ENCODE assay signal across 8 cellular contexts in genomic region chr2:39123436-39123999, GRCh38. TPM values are rescaled to one million over a fixed set of nuclear protein-coding genes. Genes with fewer than 3 reads are reported as not detected.
DNase-seq lines count a peak whose midpoint lies in the region; ATAC-seq and TF ChIP-seq lines count a peak whose summit lies in the region.

No MANE protein-coding gene starts in this region.

- no peaks in the 10 kb centered on the region for H3K27me3 Mint-ChIP-seq in endodermal cell (ENCODE audit: insufficient read depth)

- H3K36me3 Mint-ChIP-seq in endodermal cell (ENCODE audit: low read depth) = no peaks in the 10 kb centered on the region

- H3K36me3 ChIP-seq in OCI-LY3 (replicated peaks; ENCODE audit: low read depth, low read length) (no peaks in the 10 kb centered on the region), endodermal cell (ENCODE audit: control insufficient read depth, insufficient read depth, low read length) (no peaks in the 10 kb centered on the region), neuron (ENCODE audit: insufficient read depth, low read length) (no peaks in the 10 kb centered on the region)

- no peak for ATAC-seq in HG03442 (IDR thresholded peaks at IDR 0.05; ENCODE audit: unreplicated experiment)

- H3K4me1 ChIP-seq in OCI-LY3 (ENCODE audit: low read length) (peaks cover 49% of the 10 kb centered on the region), endodermal cell (ENCODE audit: control insufficient read depth, insufficient read depth, low read length) (no peaks in the 10 kb centered on the region), neuron (ENCODE audit: insufficient read depth, low read length) (peaks cover 26% of the 10 kb centered on the region)

- peak overlapping the region; percentile 98 for H3K27ac Mint-ChIP-seq in endodermal cell

- 77 to 82% methylated on average over 19 to 25 of the region's 25 CpGs for WGBS in endodermal cell (ENCODE audit: insufficient coverage in 1 of 2, insufficient read length in 1 of 2), 2 experiments

- H3K4me1 Mint-ChIP-seq in endodermal cell = peaks cover 19% of the 10 kb centered on the region

- H2AFZ ChIP-seq in OCI-LY3 (ENCODE audit: low read depth, low read length) (peak overlapping the region; percentile 55; the same call in 1 of the 2 replicates), neuron (ENCODE audit: low read depth, low read length) (peak overlapping the region; percentile 3)

- no peak for DNase-seq in endodermal cell
- no peak for DNase-seq in DMS153 (lab: John Stamatoyannopoulos, UW)
- no peak for DNase-seq in cerebellar nuclear complex (lab: John Stamatoyannopoulos, UW)
- DNase-seq in RPMI8226 = no peak

- H3K9ac ChIP-seq in OCI-LY3 (ENCODE audit: low read length) (peak overlapping the region; percentile 99), endodermal cell (ENCODE audit: extremely low read depth, low read length, poor library complexity, severe bottlenecking) (peak overlapping the region; percentile 65)

- H3K27ac ChIP-seq in C4-2B = peak overlapping the region; percentile 80
- H3K27ac ChIP-seq in OCI-LY3 (ENCODE audit: low read length) = peak overlapping the region; percentile 82
- H3K27ac ChIP-seq in endodermal cell (ENCODE audit: low read depth, low read length) = peak overlapping the region; percentile 84

- H3K27me3 ChIP-seq in OCI-LY3 (ENCODE audit: low read depth, low read length) = no peaks in the 10 kb centered on the region
- H3K27me3 ChIP-seq in endodermal cell (ENCODE audit: control insufficient read depth, insufficient read depth, low read length, poor library complexity, severe bottlenecking) = no peaks in the 10 kb centered on the region
- no peaks in the 10 kb centered on the region for H3K27me3 ChIP-seq in neuron (ENCODE audit: insufficient read depth, low read length)

- peaks cover 7% of the 10 kb centered on the region for H4K20me1 ChIP-seq in OCI-LY3 (ENCODE audit: insufficient read depth, low read length)

- TF ChIP-seq CTCF in C4-2B (conservative IDR thresholded peaks at IDR 0.05) = no peak
- TF ChIP-seq CTCF in OCI-LY3 (IDR thresholded peaks at IDR 0.05; ENCODE audit: low read depth, low read length) = no peak
- TF ChIP-seq CTCF in endodermal cell (conservative IDR thresholded peaks at IDR 0.05) = no peak

- peak overlapping the region; percentile 79 for H3K4me3 ChIP-seq in OCI-LY3 (ENCODE audit: low read length)
- peak overlapping the region; percentile 85 for H3K4me3 ChIP-seq in endodermal cell (ENCODE audit: low read length)
- H3K4me3 ChIP-seq in neuron (ENCODE audit: low read length) = peak overlapping the region; percentile 57

- no peaks in the 10 kb centered on the region for H3K9me3 ChIP-seq in OCI-LY3 (ENCODE audit: insufficient read depth, low read length)
- no peaks in the 10 kb centered on the region for H3K9me3 ChIP-seq in endodermal cell (ENCODE audit: control insufficient read depth, low read length)
- H3K9me3 ChIP-seq in neuron (ENCODE audit: low read length) = no peaks in the 10 kb centered on the region

- peak overlapping the region; percentile 88 for H3K4me2 ChIP-seq in OCI-LY3 (ENCODE audit: low read length)

- peak overlapping the region; percentile 71 for H3K4me3 Mint-ChIP-seq in endodermal cell

- peaks cover 42% of the 10 kb centered on the region for H3K79me2 ChIP-seq in OCI-LY3 (ENCODE audit: low read length)

- no peaks in the 10 kb centered on the region for H3K9me3 Mint-ChIP-seq in endodermal cell

RNA-seq across cellular contexts. Expression of gene SOS1, which starts 2.7 kb away (rescaled TPM):
- total RNA-seq in endodermal cell = 10 to 100 TPM; 34.0 to 39.0 TPM
- 23.0 TPM for polyA plus RNA-seq in endodermal cell (2013, experiment 1 of 2)
- polyA plus RNA-seq in endodermal cell (2013, experiment 2 of 2) = 27.9 TPM
